12 cellular contexts compared by ENCODE assay signal in the genomic region with DNA sequence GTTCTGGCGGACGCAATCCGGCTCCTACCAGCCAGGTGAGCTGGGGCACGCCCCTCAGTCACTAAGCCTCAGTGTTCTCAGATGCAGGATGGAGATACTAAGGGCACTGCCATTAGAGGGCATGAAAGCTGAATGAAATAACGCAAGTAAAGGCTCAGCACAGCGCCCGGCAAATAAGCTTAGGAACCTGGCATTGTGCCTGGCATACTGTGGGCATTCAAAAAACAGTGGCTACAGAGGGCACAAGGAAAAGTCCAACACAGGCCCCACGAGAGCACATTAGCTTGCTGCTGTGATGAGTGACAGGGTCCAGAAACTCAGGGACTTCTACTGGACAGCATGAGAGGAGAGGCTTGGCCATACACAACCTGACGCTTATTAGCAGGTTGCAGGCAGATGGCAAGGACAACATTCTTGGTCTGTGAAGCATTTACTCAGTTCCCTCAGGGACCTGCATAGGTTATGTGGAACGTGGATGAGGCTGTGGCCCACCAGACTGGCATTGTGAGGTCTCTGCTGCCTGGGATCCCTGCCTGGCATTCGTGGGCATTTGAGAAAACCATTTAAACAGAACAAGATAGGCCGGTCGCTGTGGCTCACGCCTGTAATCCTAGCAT. TPM values are rescaled to one million over a fixed set of nuclear protein-coding genes. Genes with fewer than 3 reads are reported as not detected.
DNase-seq lines count a peak whose midpoint lies in the region; ATAC-seq and TF ChIP-seq lines count a peak whose summit lies in the region.
"Had no signal": no experiment of that assay in that cellular context is flagged by ENCODE, and none has a peak within 500 bp of the region (broad histone marks: within the 10 kb centered on the region; RNA-seq: fewer than 3 reads in every experiment).

No MANE protein-coding gene starts in this region.

- peaks cover 6% of the 10 kb centered on the region for H3K4me1 Mint-ChIP-seq in nephron progenitor cell
- peaks cover 26% of the 10 kb centered on the region for H3K4me1 Mint-ChIP-seq in activated T-helper 2 cell treated with anti-CD3 and anti-CD28 coated beads, Interferon-gamma antibody, Interleukin-2, Interleukin-4, amounts not matched to agents 10 μg/mL and 5 μg/mL and 100 μg/mL, durations not matched to agents 14 hours and 24 hours and 36 hours (ENCODE audit: low read depth)
- peaks cover 11 to 19% of the 10 kb centered on the region in 2 donors for H3K4me1 Mint-ChIP-seq in effector memory CD8-positive, alpha-beta T cell (ENCODE audit: low read depth in 2 of 2)

- no peaks in the 10 kb centered on the region for H3K27me3 ChIP-seq in breast epithelium
- no peaks in the 10 kb centered on the region for H3K27me3 ChIP-seq in mammary epithelial cell (ENCODE audit: insufficient read depth, low read length)
- no peaks in the 10 kb centered on the region for H3K27me3 ChIP-seq in esophagus squamous epithelium

- no peaks in the 10 kb centered on the region for H4K20me1 ChIP-seq in mammary epithelial cell (ENCODE audit: insufficient read depth, low read length)
- H4K20me1 ChIP-seq in OCI-LY7 (ENCODE audit: insufficient read depth, low read length) = no peaks in the 10 kb centered on the region

- no peaks in the 10 kb centered on the region for H3K9me3 ChIP-seq in breast epithelium
- H3K9me3 ChIP-seq in mammary epithelial cell (replicated peaks; ENCODE audit: insufficient read depth, low read length) = no peaks in the 10 kb centered on the region
- H3K9me3 ChIP-seq in esophagus squamous epithelium = no peaks in the 10 kb centered on the region
- H3K9me3 ChIP-seq in OCI-LY7 (ENCODE audit: low read length) = no peaks in the 10 kb centered on the region

- intact Hi-C loops in breast epithelium (cut with DNase I; ENCODE audit: low total_unique reads) = no loop called here
- intact Hi-C loops in mammary epithelial cell (cut with micrococcal nuclease) = loop anchor here (10.0 kb wide), 1 partner anchor 444 kb away; a partner anchor contains a TSS
- intact Hi-C loops in esophagus squamous epithelium (cut with DNase I) = no loop called here
- intact Hi-C loops in activated T-helper 2 cell treated with anti-CD3 and anti-CD28 coated beads, Interferon-gamma antibody, Interleukin-2, Interleukin-4, amounts not matched to agents 10 μg/mL and 5 μg/mL and 100 μg/mL, durations not matched to agents 14 hours and 24 hours and 36 hours (cut with micrococcal nuclease) = no loop called here
- intact Hi-C loops in OCI-LY7 (cut with micrococcal nuclease; ENCODE audit: unreplicated experiment) = no loop called here

- no peak overlapping the region for H3K4me3 Mint-ChIP-seq in nephron progenitor cell
- no peak overlapping the region for H3K4me3 Mint-ChIP-seq in activated T-helper 2 cell treated with anti-CD3 and anti-CD28 coated beads, Interferon-gamma antibody, Interleukin-2, Interleukin-4, amounts not matched to agents 10 μg/mL and 5 μg/mL and 100 μg/mL, durations not matched to agents 14 hours and 24 hours and 36 hours (ENCODE audit: low read depth)
- H3K4me3 Mint-ChIP-seq in effector memory CD8-positive, alpha-beta T cell = no peak overlapping the region
- H3K4me3 Mint-ChIP-seq: T-helper 1 cell treated with Interleukin-12 subunit alpha and Interleukin-12 subunit beta and Interleukin-4 antibody, amounts not matched to agents 30 μg/mL and 1 μg/mL, for 36 hours had no signal

- in situ Hi-C loops in mammary epithelial cell (cut with MboI; ENCODE audit: low sequenced_read_pairs in 2 of 2) = loop anchor here (5.0 to 10.0 kb wide), 3 partner anchors 74 to 167 kb away; a partner anchor contains a TSS

- ATAC-seq in GM18873 (IDR thresholded peaks at IDR 0.05; ENCODE audit: low FRiP score, unreplicated experiment) = no peak
- ATAC-seq in effector memory CD8-positive, alpha-beta T cell (replicated peaks) = no peak

- no peaks in the 10 kb centered on the region for H3K27me3 Mint-ChIP-seq in nephron progenitor cell (ENCODE audit: low read depth, poor library complexity)
- H3K27me3 Mint-ChIP-seq in activated T-helper 2 cell treated with anti-CD3 and anti-CD28 coated beads, Interferon-gamma antibody, Interleukin-2, Interleukin-4, amounts not matched to agents 10 μg/mL and 5 μg/mL and 100 μg/mL, durations not matched to agents 14 hours and 24 hours and 36 hours (ENCODE audit: low read depth) = no peaks in the 10 kb centered on the region
- H3K27me3 Mint-ChIP-seq in effector memory CD8-positive, alpha-beta T cell = no peaks in the 10 kb centered on the region

- no peak for TF ChIP-seq POLR2A in breast epithelium (IDR thresholded peaks at IDR 0.05)
- TF ChIP-seq POLR2A in esophagus squamous epithelium (IDR thresholded peaks at IDR 0.05) = no peak

- peaks cover 30% of the 10 kb centered on the region for H3K79me2 ChIP-seq in mammary epithelial cell (ENCODE audit: insufficient read depth, low read length)
- no peaks in the 10 kb centered on the region for H3K79me2 ChIP-seq in OCI-LY7 (ENCODE audit: insufficient read depth, low read depth, low read length)

- no peak overlapping the region for H3K9ac ChIP-seq in mammary epithelial cell (ENCODE audit: insufficient read depth, low read length)

- 95% methylated on average over 14 of the region's 14 CpGs for WGBS in mammary epithelial cell (ENCODE audit: low coverage, missing lambda C conversion rate)
- WGBS in esophagus squamous epithelium, 2 donors = 76 to 81% methylated on average over 11 of the region's 14 CpGs

- H3K27ac Mint-ChIP-seq in nephron progenitor cell = peak overlapping the region; percentile 51
- H3K27ac Mint-ChIP-seq in activated T-helper 2 cell treated with anti-CD3 and anti-CD28 coated beads, Interferon-gamma antibody, Interleukin-2, Interleukin-4, amounts not matched to agents 10 μg/mL and 5 μg/mL and 100 μg/mL, durations not matched to agents 14 hours and 24 hours and 36 hours = no peak overlapping the region
- peak overlapping the region in 1 of 2 donors; percentile 79 for H3K27ac Mint-ChIP-seq in effector memory CD8-positive, alpha-beta T cell

- H3K27ac ChIP-seq in breast epithelium = peak overlapping the region; percentile 80 to 98
- no peak overlapping the region for H3K27ac ChIP-seq in mammary epithelial cell (ENCODE audit: insufficient read depth, low read depth, low read length)
- peak overlapping the region; percentile 61 to 88 (median 86) for H3K27ac ChIP-seq in esophagus squamous epithelium
- no peak overlapping the region for H3K27ac ChIP-seq in OCI-LY7 (ENCODE audit: low read depth, low read length, poor library complexity, severe bottlenecking)

- dilution Hi-C loops in mammary epithelial cell (cut with HindIII; ENCODE audit: low sequenced_read_pairs) = loop anchor here (5.0 kb wide), 2 partner anchors 102 to 127 kb away; no protein-coding TSS in a partner anchor

- no peaks in the 10 kb centered on the region for H3K36me3 ChIP-seq in breast epithelium
- peaks cover 3% of the 10 kb centered on the region for H3K36me3 ChIP-seq in mammary epithelial cell (ENCODE audit: insufficient read depth, low read length)
- H3K36me3 ChIP-seq in esophagus squamous epithelium = peaks cover 0 to 61% (median 12%) of the 10 kb centered on the region in 3 donors
- H3K36me3 ChIP-seq in OCI-LY7 (ENCODE audit: insufficient read depth, low read length) = peaks cover 66% of the 10 kb centered on the region

- DNase-seq in breast epithelium (ENCODE audit: low spot score in 2 of 2) (no peak), mammary epithelial cell (no peak), esophagus squamous epithelium (lab: John Stamatoyannopoulos, UW) (no peak), nephron progenitor cell (no peak), OCI-LY7 (ENCODE audit: low spot score) (no peak)
- DNase-seq in activated T-helper 2 cell treated with anti-CD3 and anti-CD28 coated beads, Interferon-gamma antibody, Interleukin-2, Interleukin-4, amounts not matched to agents 10 μg/mL and 5 μg/mL and 100 μg/mL, durations not matched to agents 14 hours and 24 hours and 36 hours (ENCODE audit: low spot score) = no peak
- no peak for DNase-seq in effector memory CD8-positive, alpha-beta T cell
- DNase-seq: activated effector memory CD4-positive, alpha-beta T cell treated with anti-CD3 and anti-CD28 coated beads, Interleukin-2, amount 50 U/mL, for 16 hours; central memory CD4-positive, alpha-beta T cell; MM.1S had no signal

- H3K9me2 ChIP-seq in OCI-LY7 (ENCODE audit: insufficient read depth, low read length) = no peaks in the 10 kb centered on the region

- peaks cover 13% of the 10 kb centered on the region for H3K36me3 Mint-ChIP-seq in nephron progenitor cell (ENCODE audit: low read depth)
- peaks cover 36% of the 10 kb centered on the region for H3K36me3 Mint-ChIP-seq in activated T-helper 2 cell treated with anti-CD3 and anti-CD28 coated beads, Interferon-gamma antibody, Interleukin-2, Interleukin-4, amounts not matched to agents 10 μg/mL and 5 μg/mL and 100 μg/mL, durations not matched to agents 14 hours and 24 hours and 36 hours (ENCODE audit: low read depth)
- peaks cover 19% of the 10 kb centered on the region for H3K36me3 Mint-ChIP-seq in effector memory CD8-positive, alpha-beta T cell (ENCODE audit: insufficient read depth)

- TF ChIP-seq CTCF in breast epithelium (IDR thresholded peaks at IDR 0.05) (no peak), mammary epithelial cell (conservative IDR thresholded peaks at IDR 0.05 in 1 of 2, IDR thresholded peaks at IDR 0.05 in 1 of 2; ENCODE audit: extremely low read depth in 1 of 2, insufficient read depth in 1 of 2, low read depth in 1 of 2, low read length in 2 of 2) (no peak), esophagus squamous epithelium (IDR thresholded peaks at IDR 0.05) (no peak), nephron progenitor cell (IDR thresholded peaks at IDR 0.05) (no peak), OCI-LY7 (conservative IDR thresholded peaks at IDR 0.05; ENCODE audit: low read length) (no peak)

- H3K4me3 ChIP-seq in breast epithelium (no peak overlapping the region), mammary epithelial cell (replicated peaks in 1 of 3; ENCODE audit: insufficient read depth in 1 of 3, low read depth in 2 of 3, low read length in 3 of 3) (no peak overlapping the region), esophagus squamous epithelium (no peak overlapping the region), OCI-LY7 (ENCODE audit: low read depth, low read length, poor library complexity, severe bottlenecking) (no peak overlapping the region)

- POLR2A ChIA-PET in OCI-LY7 (lab: Charles Lee) = no interaction called here

- no peaks in the 10 kb centered on the region for H3K9me3 Mint-ChIP-seq in nephron progenitor cell
- no peaks in the 10 kb centered on the region for H3K9me3 Mint-ChIP-seq in activated T-helper 2 cell treated with anti-CD3 and anti-CD28 coated beads, Interferon-gamma antibody, Interleukin-2, Interleukin-4, amounts not matched to agents 10 μg/mL and 5 μg/mL and 100 μg/mL, durations not matched to agents 14 hours and 24 hours and 36 hours
- H3K9me3 Mint-ChIP-seq in effector memory CD8-positive, alpha-beta T cell = no peaks in the 10 kb centered on the region
- H3K9me3 Mint-ChIP-seq: T-helper 1 cell treated with Interleukin-12 subunit alpha and Interleukin-12 subunit beta and Interleukin-4 antibody, amounts not matched to agents 30 μg/mL and 1 μg/mL, for 36 hours had no signal

- H2AFZ ChIP-seq in mammary epithelial cell (ENCODE audit: low read depth, low read length) (no peak overlapping the region), OCI-LY7 (ENCODE audit: low read length) (no peak overlapping the region)

- CTCF ChIA-PET in mammary epithelial cell (lab: Charles Lee; ENCODE audit: low non-redundant PET) = no interaction called here
- CTCF ChIA-PET in OCI-LY7 (lab: Charles Lee; ENCODE audit: unreplicated experiment) = no interaction called here

- H3K4me1 ChIP-seq in breast epithelium (peaks cover 0 to 38% of the 10 kb centered on the region in 2 donors), mammary epithelial cell (ENCODE audit: insufficient read depth, low read length) (peaks cover 72% of the 10 kb centered on the region), esophagus squamous epithelium (peaks cover 28 to 90% (median 42%) of the 10 kb centered on the region in 3 donors), OCI-LY7 (ENCODE audit: insufficient read depth, low read length, poor library complexity, severe bottlenecking) (peaks cover 3% of the 10 kb centered on the region)

- H3K4me2 ChIP-seq in mammary epithelial cell (ENCODE audit: insufficient read depth, low read depth, low read length) = no peak overlapping the region
- no peak overlapping the region for H3K4me2 ChIP-seq in OCI-LY7 (ENCODE audit: low read length)

- BruUV-seq in mammary epithelial cell (replicated peaks; lab: Mats Ljungman, UMichigan) = no TSS peak
- no TSS peak for BruUV-seq in OCI-LY7 (replicated peaks; lab: Mats Ljungman, UMichigan)

RNA-seq across cellular contexts. Expression of a gene that starts 12.2 kb away (rescaled TPM):
- total RNA-seq in breast epithelium (10 to 100 TPM; 52.3 to 71.1 (median 58.1) TPM), mammary epithelial cell (10 to 100 TPM; 34.7 to 56.9 TPM), esophagus squamous epithelium (10 to 100 TPM; 58.4 to 88.4 (median 72.3) TPM), OCI-LY7 (2022) (94.2 and 106 TPM in 2 replicates)
- polyA plus RNA-seq in mammary epithelial cell = 127 TPM
- polyA minus RNA-seq in mammary epithelial cell = 136 TPM
- 94.0 and 95.1 TPM in 2 replicates for total RNA-seq in activated T-helper 2 cell treated with anti-CD3 and anti-CD28 coated beads, Interferon-gamma antibody, Interleukin-2, Interleukin-4, amounts not matched to agents 10 μg/mL and 5 μg/mL and 100 μg/mL, durations not matched to agents 14 hours and 24 hours and 36 hours
- total RNA-seq in OCI-LY7 (2014; rRNA removed; shearing (Covaris generic)) = 32.0 and 33.4 TPM in 2 replicates

RNA-seq across cellular contexts. Expression of a gene that starts 37.6 kb away (rescaled TPM):
- 1 to 10 TPM; 4.9 to 9.9 (median 6.1) TPM for total RNA-seq in breast epithelium
- total RNA-seq in mammary epithelial cell = 1 to 10 TPM; 5.8 to 7.4 TPM
- 4.4 TPM for polyA plus RNA-seq in mammary epithelial cell
- polyA minus RNA-seq in mammary epithelial cell = 12.1 TPM
- 10 to 100 TPM in 2 of 4 donors, 1 to 10 TPM in 2; 3.8 to 21.0 (median 7.6) TPM for total RNA-seq in esophagus squamous epithelium
- total RNA-seq in activated T-helper 2 cell treated with anti-CD3 and anti-CD28 coated beads, Interferon-gamma antibody, Interleukin-2, Interleukin-4, amounts not matched to agents 10 μg/mL and 5 μg/mL and 100 μg/mL, durations not matched to agents 14 hours and 24 hours and 36 hours = 17.6 and 21.0 TPM in 2 replicates
- 16.2 and 22.6 TPM in 2 replicates for total RNA-seq in OCI-LY7 (2014; rRNA removed; shearing (Covaris generic))
- total RNA-seq in OCI-LY7 (2022) = 40.6 and 48.3 TPM in 2 replicates

RNA-seq across cellular contexts. Expression of a gene that starts 59.8 kb away (rescaled TPM):
- total RNA-seq in breast epithelium (100 to 1,000 TPM; 291 to 419 (median 301) TPM), mammary epithelial cell (100 to 1,000 TPM; 210 to 354 TPM), esophagus squamous epithelium (100 to 1,000 TPM; 250 to 385 (median 268) TPM), OCI-LY7 (2022) (201 and 223 TPM in 2 replicates)
- polyA plus RNA-seq in mammary epithelial cell = 497 TPM
- 395 TPM for polyA minus RNA-seq in mammary epithelial cell
- 300 and 316 TPM in 2 replicates for total RNA-seq in activated T-helper 2 cell treated with anti-CD3 and anti-CD28 coated beads, Interferon-gamma antibody, Interleukin-2, Interleukin-4, amounts not matched to agents 10 μg/mL and 5 μg/mL and 100 μg/mL, durations not matched to agents 14 hours and 24 hours and 36 hours
- total RNA-seq in OCI-LY7 (2014; rRNA removed; shearing (Covaris generic)) = 270 and 307 TPM in 2 replicates

Comparison
In these comparisons a context has a peak if more than half of its experiments do, and no peak if none do; other contexts are left out.
1. H3K27ac ChIP-seq: peak in breast epithelium (2 of 2) and esophagus squamous epithelium (4 of 4); none in mammary epithelial cell (single experiment) and OCI-LY7 (single experiment).